ENCODE assay signal across 12 cellular contexts in genomic region chr2:218991674-218992168, GRCh38. TPM values are rescaled to one million over a fixed set of nuclear protein-coding genes. Genes with fewer than 3 reads are reported as not detected.
A peak's percentile ranks its signal among the peaks of the same experiment; 100 is the strongest.
DNase-seq lines count a peak whose midpoint lies in the region; TF ChIP-seq lines count a peak whose summit lies in the region.
"Had no signal": no experiment of that assay in that cellular context is flagged by ENCODE, and none has a peak within 500 bp of the region (broad histone marks: within the 10 kb centered on the region; RNA-seq: fewer than 3 reads in every experiment).

No MANE protein-coding gene starts in this region.

- no peak overlapping the region for H4K8ac ChIP-seq in mesenchymal stem cell (ENCODE audit: low read length)

- no peak overlapping the region for H3K4me3 Mint-ChIP-seq in chondrocyte (ENCODE audit: unreplicated experiment)

- H3K18ac ChIP-seq in mesenchymal stem cell (ENCODE audit: low read depth in 1 of 2, low read length in 2 of 2), result no peak overlapping the region

- H4K20me1 ChIP-seq in Karpas-422 (ENCODE audit: insufficient read depth, low read depth, low read length), result no peaks in the 10 kb centered on the region

- H3K27ac ChIP-seq in Karpas-422 (ENCODE audit: low read length) (no peak overlapping the region), mesenchymal stem cell (ENCODE audit: low read length, poor library complexity, severe bottlenecking) (no peak overlapping the region)

- no peak overlapping the region for H3K23ac ChIP-seq in mesenchymal stem cell (ENCODE audit: low read length in 2 of 2)

- TF ChIP-seq CTCF in chondrocyte (IDR thresholded peaks at IDR 0.05), result no peak

- H2AFZ ChIP-seq in Karpas-422 (ENCODE audit: low read length) (no peak overlapping the region), mesenchymal stem cell (ENCODE audit: low read depth, low read length) (no peak overlapping the region)

- H3K36me3 ChIP-seq in Karpas-422 (ENCODE audit: insufficient read depth, low read length) (no peaks in the 10 kb centered on the region), mesenchymal stem cell (ENCODE audit: control insufficient read depth in 1 of 2, insufficient read depth in 2 of 2, low read depth in 1 of 2, low read length in 2 of 2) (no peaks in the 10 kb centered on the region)

- H2BK15ac ChIP-seq in mesenchymal stem cell (ENCODE audit: low read depth, poor library complexity, severe bottlenecking), result no peak overlapping the region

- H2AK5ac ChIP-seq in mesenchymal stem cell (ENCODE audit: low read length, severe bottlenecking), result no peak overlapping the region

- H2BK120ac ChIP-seq in mesenchymal stem cell (ENCODE audit: low read depth, low read length), result no peak overlapping the region

- H4K91ac ChIP-seq in mesenchymal stem cell (ENCODE audit: low read length), result no peak overlapping the region

- H3K9me2 ChIP-seq in Karpas-422 (replicated peaks; ENCODE audit: insufficient read depth, low read length), result no peaks in the 10 kb centered on the region

- no peak overlapping the region for H3K4me2 ChIP-seq in Karpas-422 (ENCODE audit: low read depth, low read length, poor library complexity, severe bottlenecking)
- H3K4me2 ChIP-seq in mesenchymal stem cell (ENCODE audit: low read length, poor library complexity, severe bottlenecking), result no peak overlapping the region

- no peaks in the 10 kb centered on the region for H3K79me1 ChIP-seq in mesenchymal stem cell (replicated peaks; ENCODE audit: low read length, poor library complexity, severe bottlenecking)

- no peaks in the 10 kb centered on the region for H3K27me3 ChIP-seq in Karpas-422 (ENCODE audit: low read length)
- peaks cover 96 to 100% of the 10 kb centered on the region in 2 experiments for H3K27me3 ChIP-seq in mesenchymal stem cell (ENCODE audit: control insufficient read depth in 1 of 2, insufficient read depth in 1 of 2, low read length in 2 of 2)

- H3K36me3 Mint-ChIP-seq in chondrocyte (ENCODE audit: low read depth), result no peaks in the 10 kb centered on the region

- H3K9ac ChIP-seq in Karpas-422 (ENCODE audit: low read length) (no peak overlapping the region), mesenchymal stem cell (ENCODE audit: low read length) (no peak overlapping the region)

- H3K4me3 ChIP-seq in Karpas-422 (ENCODE audit: low read length) (no peak overlapping the region), mesenchymal stem cell (ENCODE audit: insufficient read depth in 1 of 2, low read depth in 1 of 2, low read length in 2 of 2) (no peak overlapping the region)

- H3K4me1 Mint-ChIP-seq in chondrocyte (ENCODE audit: low read depth), result peaks cover 11% of the 10 kb centered on the region

- WGBS in mesenchymal stem cell, result 12% methylated on average over 12 of the region's 13 CpGs

- peak; percentile 44 for DNase-seq in COLO668 (lab: John Stamatoyannopoulos, UW; ENCODE audit: unreplicated experiment)
- peak; percentile 44 for DNase-seq in Karpas-422
- peak; percentile 52 for DNase-seq in chondrocyte (ENCODE audit: low spot score)
- DNase-seq in mesenchymal stem cell, result peak; percentile 36
- DNase-seq in NCI-H1048 (lab: John Stamatoyannopoulos, UW), result no peak
- no peak for DNase-seq in central memory CD4-positive, alpha-beta T cell
- DNase-seq in effector CD8-positive, alpha-beta T cell (lab: John Stamatoyannopoulos, UW), result no peak
- DNase-seq in GM19240 (ENCODE audit: insufficient read length, low spot score), result no peak
- DNase-seq: NCI-H146, NCI-H774 had no signal

- no peaks in the 10 kb centered on the region for H3K9me3 Mint-ChIP-seq in chondrocyte (ENCODE audit: low read depth)

- H2BK12ac ChIP-seq in mesenchymal stem cell (ENCODE audit: low read length in 2 of 2), result no peak overlapping the region

- H3K14ac ChIP-seq in mesenchymal stem cell (ENCODE audit: low read length in 2 of 2), result no peak overlapping the region

- H3K4ac ChIP-seq in mesenchymal stem cell (ENCODE audit: low read depth in 1 of 2, low read length in 2 of 2), result no peak overlapping the region

- H2BK5ac ChIP-seq in mesenchymal stem cell (ENCODE audit: low read depth, low read length, poor library complexity, severe bottlenecking), result no peak overlapping the region

- no peaks in the 10 kb centered on the region for H3K9me3 ChIP-seq in Karpas-422 (ENCODE audit: low read length)
- H3K9me3 ChIP-seq in mesenchymal stem cell (ENCODE audit: control insufficient read depth, low read length), result no peaks in the 10 kb centered on the region

- no peak overlapping the region for H3K27ac Mint-ChIP-seq in chondrocyte (ENCODE audit: unreplicated experiment)

- H3K4me1 ChIP-seq in Karpas-422 (ENCODE audit: low read length), result no peaks in the 10 kb centered on the region
- H3K4me1 ChIP-seq in mesenchymal stem cell (ENCODE audit: control insufficient read depth, insufficient read depth, low read depth, low read length), result peaks cover 21% of the 10 kb centered on the region

- no peaks in the 10 kb centered on the region for H3K79me2 ChIP-seq in Karpas-422 (ENCODE audit: low read length)

- H3K27me3 Mint-ChIP-seq in chondrocyte (ENCODE audit: low read depth), result peaks cover 77% of the 10 kb centered on the region

RNA-seq across cellular contexts. Expression of gene CRYBA2, which starts 1.5 kb away (rescaled TPM):
- not detected in 2 replicates for total RNA-seq in Karpas-422 (2014; rRNA removed; shearing (Covaris generic); ENCODE audit: low replicate concordance)
- total RNA-seq in chondrocyte, result not detected in 3 replicates
- polyA plus RNA-seq in mesenchymal stem cell (2013, experiment 1 of 2), result not detected
- polyA plus RNA-seq in mesenchymal stem cell (2013, experiment 2 of 2), result not detected
- total RNA-seq: aorta, subcutaneous adipose tissue had no signal
- polyA plus RNA-seq: aorta had no signal

RNA-seq across cellular contexts. Expression of gene FEV, which starts 6.7 kb away (rescaled TPM):
- not detected in 2 replicates for total RNA-seq in Karpas-422 (2014; rRNA removed; shearing (Covaris generic); ENCODE audit: low replicate concordance)
- total RNA-seq in chondrocyte, result not detected in 3 replicates
- not detected for polyA plus RNA-seq in mesenchymal stem cell (2013, experiment 1 of 2)
- not detected for polyA plus RNA-seq in mesenchymal stem cell (2013, experiment 2 of 2)
- total RNA-seq: aorta, subcutaneous adipose tissue had no signal

RNA-seq across cellular contexts. Expression of gene CDK5R2, which starts 32.3 kb away (rescaled TPM):
- 0.61 TPM in 1 of 2 replicates, not detected in the other for total RNA-seq in Karpas-422 (2014; rRNA removed; shearing (Covaris generic); ENCODE audit: low replicate concordance)
- total RNA-seq in chondrocyte, result 0.22 to 0.36 TPM in 2 of 3 replicates, not detected in the other
- 0.03 TPM for polyA plus RNA-seq in mesenchymal stem cell (2013, experiment 1 of 2)
- polyA plus RNA-seq in mesenchymal stem cell (2013, experiment 2 of 2), result not detected
- total RNA-seq: aorta, subcutaneous adipose tissue had no signal
- polyA plus RNA-seq: aorta had no signal

RNA-seq across cellular contexts. Expression of gene CFAP65, which starts 49.6 kb away (rescaled TPM):
- total RNA-seq in Karpas-422 (2014; rRNA removed; shearing (Covaris generic); ENCODE audit: low replicate concordance), result 0.11 TPM in 1 of 2 replicates, not detected in the other
- total RNA-seq in chondrocyte, result not detected in 3 replicates
- polyA plus RNA-seq in mesenchymal stem cell (2013, experiment 1 of 2), result 0.01 TPM
- polyA plus RNA-seq in mesenchymal stem cell (2013, experiment 2 of 2), result not detected
- total RNA-seq: aorta, subcutaneous adipose tissue had no signal

Comparison
In these comparisons a context has a peak if more than half of its experiments do, and no peak if none do; other contexts are left out.
1. DNase-seq: peak in COLO668 (single experiment), Karpas-422 (single experiment), chondrocyte (single experiment) and mesenchymal stem cell (single experiment); none in NCI-H1048 (single experiment), central memory CD4-positive, alpha-beta T cell (single experiment), effector CD8-positive, alpha-beta T cell (single experiment) and GM19240 (single experiment).